9 cellular contexts compared by ENCODE assay signal in the genomic region with DNA sequence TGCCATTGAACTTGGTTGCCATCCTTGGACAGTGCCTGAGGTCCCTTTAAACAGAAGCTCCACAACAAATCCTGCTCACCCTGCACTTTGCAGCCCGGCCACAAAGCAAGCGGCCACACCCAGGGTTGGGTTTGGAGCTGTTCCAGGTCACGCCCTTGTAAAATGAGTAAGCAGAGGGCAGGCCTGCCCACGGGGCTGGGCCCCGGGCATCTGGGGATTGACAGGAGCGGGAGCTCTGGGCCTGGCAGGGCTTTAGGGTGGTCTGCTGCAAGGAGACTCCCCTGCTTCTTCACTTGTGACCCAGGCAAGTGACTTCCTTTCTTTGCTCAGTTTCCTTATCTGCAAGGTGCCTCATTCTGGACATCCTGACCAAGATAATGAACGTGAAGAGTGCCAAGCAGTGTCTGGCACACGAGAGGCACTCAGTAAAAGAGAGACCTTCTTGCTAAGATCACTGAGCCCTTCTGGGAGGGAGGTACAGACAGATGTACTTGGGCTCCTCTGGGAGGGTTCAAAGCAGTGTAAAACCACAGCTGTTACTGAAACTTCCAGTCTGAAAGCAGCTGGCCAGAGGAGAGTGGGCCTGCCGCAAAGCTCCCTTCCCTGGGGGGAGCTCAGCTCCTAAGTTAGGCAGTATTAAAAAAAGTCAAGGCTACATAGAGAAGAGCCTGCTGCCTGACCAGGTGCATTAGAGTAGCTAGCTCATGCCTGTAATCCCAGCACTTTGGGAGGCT. TPM values are rescaled to one million over a fixed set of nuclear protein-coding genes. Genes with fewer than 3 reads are reported as not detected.
DNase-seq lines count a peak whose midpoint lies in the region; ATAC-seq, FAIRE-seq and TF ChIP-seq lines count a peak whose summit lies in the region.
"Had no signal": no experiment of that assay in that cellular context is flagged by ENCODE, and none has a peak within 500 bp of the region (broad histone marks: within the 10 kb centered on the region; RNA-seq: fewer than 3 reads in every experiment).

No MANE protein-coding gene starts in this region.

- POLR2A ChIA-PET in activated CD4-positive, alpha-beta memory T cell treated with anti-CD3 and anti-CD28 coated beads for 36 hours (lab: Charles Lee), result interaction anchor here (1.0 to 1.9 kb wide), 2 partner anchors 12 to 21 kb away, joined by 3 to 5 read pairs; no protein-coding TSS in a partner anchor
- POLR2A ChIA-PET in endothelial cell of umbilical vein (lab: Charles Lee), result interaction anchor here (0.6 kb wide), 1 partner anchor 549 kb away, joined by 3 read pairs; no protein-coding TSS in a partner anchor

- H3K4me1 ChIP-seq in endothelial cell of umbilical vein (ENCODE audit: control insufficient read depth, extremely low read depth, insufficient read depth, low read length) (peaks cover 35% of the 10 kb centered on the region), tibial nerve (peaks cover 0 to 60% (median 39%) of the 10 kb centered on the region in 4 donors)

- no peaks in the 10 kb centered on the region for H3K27me3 ChIP-seq in endothelial cell of umbilical vein (ENCODE audit: control insufficient read depth in 2 of 2, insufficient read depth in 2 of 2, low read length in 2 of 2)
- H3K27me3 ChIP-seq in tibial nerve, result peaks cover 0 to 4% of the 10 kb centered on the region in 2 donors

- H3K9me3 Mint-ChIP-seq in activated CD4-positive, alpha-beta memory T cell treated with anti-CD3 and anti-CD28 coated beads for 36 hours, result no peaks in the 10 kb centered on the region
- no peaks in the 10 kb centered on the region for H3K9me3 Mint-ChIP-seq in neural crest cell

- H4K20me1 ChIP-seq in endothelial cell of umbilical vein (replicated peaks; ENCODE audit: control insufficient read depth, extremely low read depth, insufficient read depth, low read length), result no peaks in the 10 kb centered on the region

- WGBS in tibial nerve, 2 donors, result 10 to 12% methylated on average over 5 to 9 of the region's 9 CpGs

- TF ChIP-seq EP300 in tibial nerve (IDR thresholded peaks at IDR 0.05), result peak in 1 of 2 donors; percentile 44

- peak; percentile 98 for FAIRE-seq in endothelial cell of umbilical vein (lab: Jason Lieb, UNC)
- FAIRE-seq: A204.1 had no signal

- peaks cover 14% of the 10 kb centered on the region for H3K36me3 Mint-ChIP-seq in activated CD4-positive, alpha-beta memory T cell treated with anti-CD3 and anti-CD28 coated beads for 36 hours
- no peaks in the 10 kb centered on the region for H3K36me3 Mint-ChIP-seq in neural crest cell (ENCODE audit: low read depth)

- peak overlapping the region; percentile 85 for H3K4me3 Mint-ChIP-seq in activated CD4-positive, alpha-beta memory T cell treated with anti-CD3 and anti-CD28 coated beads for 36 hours
- H3K4me3 Mint-ChIP-seq in neural crest cell, result peak overlapping the region; percentile 90

- H3K9me3 ChIP-seq in endothelial cell of umbilical vein (replicated peaks; ENCODE audit: control insufficient read depth, insufficient read depth, low read length) (no peaks in the 10 kb centered on the region), tibial nerve (no peaks in the 10 kb centered on the region)

- peak; percentile 37 for ATAC-seq in HG03135 (IDR thresholded peaks at IDR 0.05; ENCODE audit: unreplicated experiment)

- CTCF ChIA-PET in activated CD4-positive, alpha-beta memory T cell treated with anti-CD3 and anti-CD28 coated beads for 36 hours (lab: Charles Lee), result interaction anchor here (1.1 to 11.2 kb wide), 12 partner anchors 9 to 109 kb away, joined by 3 to 170 read pairs (median 6); a partner anchor contains a TSS
- CTCF ChIA-PET in endothelial cell of umbilical vein (lab: Charles Lee), result interaction anchor here (0.8 to 16.6 kb wide), 7 partner anchors 11 to 109 kb away, joined by 3 to 192 read pairs (median 6); no protein-coding TSS in a partner anchor

- peaks cover 12% of the 10 kb centered on the region for H3K79me2 ChIP-seq in endothelial cell of umbilical vein (ENCODE audit: control insufficient read depth, insufficient read depth, low read length)

- peak; percentile 67 for DNase-seq in DMS53 (lab: John Stamatoyannopoulos, UW)
- DNase-seq in DMS53 treated with DMSO at 0.1 percent for 48 hours (lab: John Stamatoyannopoulos, UW; ENCODE audit: unreplicated experiment), result no peak
- DNase-seq in NCI-H526 treated with DMSO at 0.1 percent for 48 hours (lab: John Stamatoyannopoulos, UW), result peak; percentile 21
- peak; percentile 91 for DNase-seq in activated CD4-positive, alpha-beta memory T cell treated with anti-CD3 and anti-CD28 coated beads for 36 hours
- peak; percentile 49 for DNase-seq in endothelial cell of umbilical vein (ENCODE audit: low read depth, low spot score)
- DNase-seq in neural crest cell (ENCODE audit: low read depth, low spot score), result no peak
- peak; percentile 77 to 84 for DNase-seq in tibial nerve (ENCODE audit: low spot score in 2 of 2)

- dilution Hi-C loops in endothelial cell of umbilical vein (cut with MboI; ENCODE audit: extremely low pct_ligation_motif_present, low sequenced_read_pairs), result no loop called here

- H3K9ac ChIP-seq in endothelial cell of umbilical vein (replicated peaks; ENCODE audit: extremely low read depth, insufficient read depth, low read length), result peak overlapping the region; percentile 10

- no TSS peak for BruUV-seq in endothelial cell of umbilical vein (replicated peaks; lab: Mats Ljungman, UMichigan)

- H3K9me1 ChIP-seq in endothelial cell of umbilical vein (replicated peaks; ENCODE audit: control insufficient read depth, extremely low read depth, insufficient read depth, low read length), result no peaks in the 10 kb centered on the region

- H3K4me1 Mint-ChIP-seq in activated CD4-positive, alpha-beta memory T cell treated with anti-CD3 and anti-CD28 coated beads for 36 hours (ENCODE audit: low read depth), result peaks cover 75% of the 10 kb centered on the region
- H3K4me1 Mint-ChIP-seq in neural crest cell, result peaks cover 52% of the 10 kb centered on the region

- intact Hi-C loops in activated CD4-positive, alpha-beta memory T cell treated with anti-CD3 and anti-CD28 coated beads for 36 hours (cut with micrococcal nuclease), result no loop called here
- intact Hi-C loops in endothelial cell of umbilical vein (cut with micrococcal nuclease), result loop anchor here (1.0 kb wide), 1 partner anchor 9 kb away; no protein-coding TSS in a partner anchor

- H3K27ac ChIP-seq in endothelial cell of umbilical vein (ENCODE audit: insufficient read depth, low read depth, low read length) (peak overlapping the region; percentile 46), tibial nerve (peak overlapping the region in 2 of 4 donors; percentile 36 to 51)

- peak overlapping the region; percentile 61 for H3K27ac Mint-ChIP-seq in activated CD4-positive, alpha-beta memory T cell treated with anti-CD3 and anti-CD28 coated beads for 36 hours
- H3K27ac Mint-ChIP-seq in neural crest cell (ENCODE audit: unreplicated experiment), result peak overlapping the region; percentile 43

- no peaks in the 10 kb centered on the region for H3K36me3 ChIP-seq in endothelial cell of umbilical vein (ENCODE audit: control insufficient read depth in 2 of 2, extremely low read depth in 1 of 2, insufficient read depth in 2 of 2, low read length in 2 of 2)
- H3K36me3 ChIP-seq in tibial nerve, result no peaks in the 10 kb centered on the region

- H3K27me3 Mint-ChIP-seq in activated CD4-positive, alpha-beta memory T cell treated with anti-CD3 and anti-CD28 coated beads for 36 hours, result no peaks in the 10 kb centered on the region
- no peaks in the 10 kb centered on the region for H3K27me3 Mint-ChIP-seq in neural crest cell (ENCODE audit: low read depth)

- no peak overlapping the region for H3K4me3 ChIP-seq in endothelial cell of umbilical vein (replicated peaks in 1 of 3; ENCODE audit: insufficient read depth in 1 of 3, low read depth in 1 of 3, low read length in 3 of 3)
- H3K4me3 ChIP-seq in tibial nerve, result no peak overlapping the region

- peak overlapping the region; percentile 71 for H2AFZ ChIP-seq in endothelial cell of umbilical vein (ENCODE audit: low read depth, low read length)

- TF ChIP-seq CTCF in endothelial cell of umbilical vein (IDR thresholded peaks at IDR 0.05; ENCODE audit: extremely low read depth in 1 of 2, insufficient read depth in 1 of 2, low read depth in 1 of 2, low read length in 2 of 2), result no peak
- no peak for TF ChIP-seq CTCF in neural crest cell (conservative IDR thresholded peaks at IDR 0.05)
- TF ChIP-seq CTCF in tibial nerve (IDR thresholded peaks at IDR 0.05), result no peak

- peak overlapping the region; percentile 53 for H3K4me2 ChIP-seq in endothelial cell of umbilical vein (ENCODE audit: insufficient read depth, low read length)

- TF ChIP-seq POLR2A in endothelial cell of umbilical vein (IDR thresholded peaks at IDR 0.05; ENCODE audit: low read depth, low read length) (no peak), tibial nerve (IDR thresholded peaks at IDR 0.05) (no peak)

RNA-seq across cellular contexts. Expression of a gene that starts 2.6 kb away (rescaled TPM):
- 10 to 100 TPM; 22.1 to 26.3 TPM for total RNA-seq in activated CD4-positive, alpha-beta memory T cell treated with anti-CD3 and anti-CD28 coated beads for 36 hours
- total RNA-seq in endothelial cell of umbilical vein (5.0 and 5.6 TPM in 2 replicates), neural crest cell (23.5 and 23.7 TPM in 2 replicates), tibial nerve (under 1 TPM in 3 of 4 donors, not detected in 1; 0.20 to 0.30 (median 0.21) TPM)
- polyA plus RNA-seq in endothelial cell of umbilical vein, result 0.83 and 1.1 TPM in 2 replicates
- 0.95 and 1.2 TPM in 2 replicates for polyA plus RNA-seq in endothelial cell of umbilical vein (2011; cell fraction: cytosol; rRNA removed)
- polyA plus RNA-seq in endothelial cell of umbilical vein (2011; cell fraction: nucleus; rRNA removed), result 1.9 and 2.0 TPM in 2 replicates
- 1.1 and 1.6 TPM in 2 replicates for polyA plus RNA-seq in endothelial cell of umbilical vein (2012)
- 1.5 and 1.9 TPM in 2 replicates for polyA minus RNA-seq in endothelial cell of umbilical vein
- 11.7 TPM for polyA minus RNA-seq in endothelial cell of umbilical vein (2011; cell fraction: cytosol; rRNA and poly(A)+ RNA removed)
- 1.6 and 2.9 TPM in 2 replicates for polyA minus RNA-seq in endothelial cell of umbilical vein (2011; cell fraction: nucleus; rRNA and poly(A)+ RNA removed)

RNA-seq across cellular contexts. Expression of a gene that starts 30.9 kb away (rescaled TPM):
- total RNA-seq in activated CD4-positive, alpha-beta memory T cell treated with anti-CD3 and anti-CD28 coated beads for 36 hours, result 10 to 100 TPM; 35.9 to 36.2 TPM
- total RNA-seq in endothelial cell of umbilical vein (277 and 310 TPM in 2 replicates), neural crest cell (36.2 and 40.9 TPM in 2 replicates), tibial nerve (100 to 1,000 TPM; 263 to 369 (median 312) TPM)
- polyA plus RNA-seq in endothelial cell of umbilical vein, result 783 and 971 TPM in 2 replicates
- 696 and 743 TPM in 2 replicates for polyA plus RNA-seq in endothelial cell of umbilical vein (2011; cell fraction: cytosol; rRNA removed)
- 934 and 1,004 TPM in 2 replicates for polyA plus RNA-seq in endothelial cell of umbilical vein (2011; cell fraction: nucleus; rRNA removed)
- polyA plus RNA-seq in endothelial cell of umbilical vein (2012), result 264 and 295 TPM in 2 replicates
- polyA minus RNA-seq in endothelial cell of umbilical vein, result 160 and 202 TPM in 2 replicates
- polyA minus RNA-seq in endothelial cell of umbilical vein (2011; cell fraction: cytosol; rRNA and poly(A)+ RNA removed), result 421 TPM
- polyA minus RNA-seq in endothelial cell of umbilical vein (2011; cell fraction: nucleus; rRNA and poly(A)+ RNA removed), result 377 and 561 TPM in 2 replicates

RNA-seq across cellular contexts. Expression of a gene that starts 44.4 kb away (rescaled TPM):
- total RNA-seq in activated CD4-positive, alpha-beta memory T cell treated with anti-CD3 and anti-CD28 coated beads for 36 hours, result under 1 TPM; 0.50 to 0.58 TPM
- total RNA-seq in endothelial cell of umbilical vein (14.2 and 15.5 TPM in 2 replicates), neural crest cell (45.5 and 45.8 TPM in 2 replicates), tibial nerve (100 to 1,000 TPM in 2 of 4 donors, 10 to 100 TPM in 2; 79.8 to 140 (median 117) TPM)
- 12.5 and 14.8 TPM in 2 replicates for polyA plus RNA-seq in endothelial cell of umbilical vein
- 7.9 and 11.3 TPM in 2 replicates for polyA plus RNA-seq in endothelial cell of umbilical vein (2011; cell fraction: cytosol; rRNA removed)
- 49.9 and 62.4 TPM in 2 replicates for polyA plus RNA-seq in endothelial cell of umbilical vein (2011; cell fraction: nucleus; rRNA removed)
- polyA plus RNA-seq in endothelial cell of umbilical vein (2012), result 12.8 and 22.2 TPM in 2 replicates
- 18.5 and 18.7 TPM in 2 replicates for polyA minus RNA-seq in endothelial cell of umbilical vein
- polyA minus RNA-seq in endothelial cell of umbilical vein (2011; cell fraction: cytosol; rRNA and poly(A)+ RNA removed), result 2.3 TPM
- 9.7 and 11.7 TPM in 2 replicates for polyA minus RNA-seq in endothelial cell of umbilical vein (2011; cell fraction: nucleus; rRNA and poly(A)+ RNA removed)

Comparison
In these comparisons a context has a peak if more than half of its experiments do, and no peak if none do; other contexts are left out.
1. DNase-seq: peak in DMS53 (single experiment), NCI-H526 treated with DMSO at 0.1 percent for 48 hours (single experiment), activated CD4-positive, alpha-beta memory T cell treated with anti-CD3 and anti-CD28 coated beads for 36 hours (single experiment), endothelial cell of umbilical vein (single experiment) and tibial nerve (2 of 2); none in DMS53 treated with DMSO at 0.1 percent for 48 hours (single experiment) and neural crest cell (single experiment).